Comparison of ENCODE assay signal across 15 cellular contexts in genomic region chr12:49658276-49658675, GRCh38. TPM values are rescaled to one million over a fixed set of nuclear protein-coding genes. Genes with fewer than 3 reads are reported as not detected.
"Had no signal": no experiment of that assay in that cellular context is flagged by ENCODE, and none has a peak within 500 bp of the region (broad histone marks: within the 10 kb centered on the region; RNA-seq: fewer than 3 reads in every experiment).

No MANE protein-coding gene starts in this region.

- ATAC-seq: lower lobe of right lung had no signal

- DNase-seq: activated CD4-positive, alpha-beta memory T cell treated with anti-CD3 and anti-CD28 coated beads for 36 hours; activated CD8-positive, alpha-beta memory T cell treated with anti-CD3 and anti-CD28 coated beads, Interleukin-2, amount 50 U/mL, for 48 hours; cortex of kidney; effector CD8-positive, alpha-beta T cell; hypothalamus; lower lobe of right lung; naive B cell; Right ventricle myocardium superior; sigmoid colon; SK-N-SH; stimulated activated CD4-positive, alpha-beta T cell treated with anti-CD3 and anti-CD28 coated beads, Interleukin-12 subunit alpha, Interleukin-12 subunit beta, amount 100 ng/mL, for 4 hours; stimulated activated CD4-positive, alpha-beta T cell treated with anti-CD3 and anti-CD28 coated beads, Interleukin-2, amount 100 ng/mL, for 48 hours had no signal

- H3K27ac ChIP-seq: cardiac muscle cell, lower lobe of right lung, sigmoid colon, thoracic aorta had no signal

- H3K36me3 ChIP-seq: cardiac muscle cell, thoracic aorta had no signal

- H3K9me3 ChIP-seq: lower lobe of right lung, sigmoid colon, SK-N-SH, thoracic aorta had no signal

- H3K4me3 ChIP-seq: cardiac muscle cell, lower lobe of right lung, sigmoid colon, thoracic aorta had no signal

- H3K9me3 Mint-ChIP-seq: activated CD4-positive, alpha-beta memory T cell treated with anti-CD3 and anti-CD28 coated beads for 36 hours; naive B cell; stimulated activated naive CD8-positive, alpha-beta T cell treated with anti-CD3 and anti-CD28 coated beads, Interleukin-15, Interleukin-2, amounts not matched to agents 100 ng/mL and 50 ng/mL, for 24 hours had no signal

- H3K27me3 Mint-ChIP-seq: activated CD4-positive, alpha-beta memory T cell treated with anti-CD3 and anti-CD28 coated beads for 36 hours; naive B cell; stimulated activated naive CD8-positive, alpha-beta T cell treated with anti-CD3 and anti-CD28 coated beads, Interleukin-15, Interleukin-2, amounts not matched to agents 100 ng/mL and 50 ng/mL, for 24 hours had no signal

- H3K27ac Mint-ChIP-seq: activated CD4-positive, alpha-beta memory T cell treated with anti-CD3 and anti-CD28 coated beads for 36 hours; stimulated activated naive CD8-positive, alpha-beta T cell treated with anti-CD3 and anti-CD28 coated beads, Interleukin-15, Interleukin-2, amounts not matched to agents 100 ng/mL and 50 ng/mL, for 24 hours had no signal

- H3K27me3 ChIP-seq: cardiac muscle cell, sigmoid colon had no signal

- H3K4me3 Mint-ChIP-seq: activated CD4-positive, alpha-beta memory T cell treated with anti-CD3 and anti-CD28 coated beads for 36 hours; naive B cell; stimulated activated naive CD8-positive, alpha-beta T cell treated with anti-CD3 and anti-CD28 coated beads, Interleukin-15, Interleukin-2, amounts not matched to agents 100 ng/mL and 50 ng/mL, for 24 hours had no signal

RNA-seq across cellular contexts. Expression of gene FAM186B, which starts 52.8 kb away (rescaled TPM):
- total RNA-seq: activated CD4-positive, alpha-beta memory T cell treated with anti-CD3 and anti-CD28 coated beads for 36 hours had no signal
